13 cellular contexts compared by ENCODE assay signal in the genomic region with DNA sequence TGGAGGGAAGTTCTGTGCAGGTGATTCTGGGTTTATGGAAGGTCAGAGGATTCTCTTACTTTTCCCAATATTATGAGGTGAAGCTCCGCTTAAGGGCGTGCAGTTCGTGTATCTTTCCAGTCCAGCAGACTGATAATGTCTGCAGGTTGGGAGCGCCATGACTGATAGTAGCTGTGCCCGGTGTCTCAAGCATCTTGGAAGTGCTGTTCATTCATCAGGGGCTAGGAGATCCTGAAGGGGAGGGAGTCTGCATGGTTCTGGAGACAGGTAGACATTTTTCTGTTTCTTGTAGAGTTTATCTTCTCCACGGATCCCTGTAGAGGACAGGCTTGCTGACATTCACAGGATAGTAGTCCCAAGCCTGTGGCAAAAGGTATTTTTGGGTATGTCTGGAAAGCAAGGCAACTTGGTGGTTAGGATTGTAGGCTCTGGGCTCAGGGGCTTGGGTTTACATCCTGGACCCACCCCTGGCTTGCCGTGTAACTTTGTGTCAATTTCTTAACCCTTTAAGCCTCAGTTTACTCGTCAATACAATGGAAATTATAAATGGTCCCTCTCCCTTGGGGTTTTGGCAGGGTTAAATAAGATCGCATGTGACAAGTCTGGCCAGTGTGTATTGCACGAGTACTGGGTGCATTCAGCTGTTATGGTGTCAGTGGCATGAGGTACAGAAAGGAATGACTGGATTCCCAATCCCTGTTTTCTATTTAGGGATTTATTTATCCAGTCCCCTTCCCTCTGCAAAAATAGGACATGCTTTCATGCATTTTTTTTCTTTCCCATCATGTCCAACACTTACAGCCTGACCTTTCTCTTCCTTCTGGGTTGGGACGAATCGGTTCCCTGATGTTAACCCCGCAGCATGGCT. TPM values are rescaled to one million over a fixed set of nuclear protein-coding genes. Genes with fewer than 3 reads are reported as not detected.
DNase-seq lines count a peak whose midpoint lies in the region; ATAC-seq and TF ChIP-seq lines count a peak whose summit lies in the region.
"Had no signal": no experiment of that assay in that cellular context is flagged by ENCODE, and none has a peak within 500 bp of the region (broad histone marks: within the 10 kb centered on the region; RNA-seq: fewer than 3 reads in every experiment).

No MANE protein-coding gene starts in this region.

- H3K27me3 Mint-ChIP-seq in nephron progenitor cell (ENCODE audit: low read depth, poor library complexity), result peaks cover 31% of the 10 kb centered on the region

- DNase-seq in EH (ENCODE audit: low read depth) (peak; percentile 10), coronary artery (ENCODE audit: low spot score) (no peak), lung (ENCODE audit: low spot score) (no peak), GM13976 (ENCODE audit: low spot score) (no peak), NCI-H187 (lab: John Stamatoyannopoulos, UW) (no peak), nephron progenitor cell (no peak)
- DNase-seq: activated T-cell treated with anti-CD3 and anti-CD28 coated beads, Interleukin-2, amount 50 U/mL, for 24 hours; stimulated activated naive CD4-positive, alpha-beta T cell; T-helper 1 cell had no signal

- no peaks in the 10 kb centered on the region for H3K27me3 ChIP-seq in lung (ENCODE audit: control insufficient read depth, insufficient read depth)
- H3K27me3 ChIP-seq in stomach smooth muscle (ENCODE audit: control insufficient read depth in 1 of 2, insufficient read depth in 2 of 2, low read length in 2 of 2), result no peaks in the 10 kb centered on the region

- H3K9me3 ChIP-seq in lung (ENCODE audit: control insufficient read depth in 2 of 2, insufficient read depth in 1 of 2, low read length in 1 of 2), result no peaks in the 10 kb centered on the region
- no peaks in the 10 kb centered on the region for H3K9me3 ChIP-seq in stomach smooth muscle (ENCODE audit: control insufficient read depth in 2 of 2, low read length in 2 of 2)
- H3K9me3 ChIP-seq: HAP-1 had no signal

- no peak overlapping the region for H3K27ac Mint-ChIP-seq in nephron progenitor cell
- H3K27ac Mint-ChIP-seq: activated T-cell treated with anti-CD3 and anti-CD28 coated beads, Interleukin-2, amount 50 U/mL, for 24 hours; progenitor cell of endocrine pancreas had no signal

- no peaks in the 10 kb centered on the region for H3K36me3 ChIP-seq in lung (ENCODE audit: control insufficient read depth in 2 of 2, insufficient read depth in 2 of 2, low read length in 2 of 2)
- H3K36me3 ChIP-seq in stomach smooth muscle (ENCODE audit: control insufficient read depth in 2 of 2, insufficient read depth in 2 of 2, low read length in 2 of 2), result peaks cover 0 to 2% of the 10 kb centered on the region in 2 donors
- H3K36me3 ChIP-seq: HAP-1 had no signal

- H3K9me3 Mint-ChIP-seq in nephron progenitor cell, result no peaks in the 10 kb centered on the region
- H3K9me3 Mint-ChIP-seq: activated T-cell treated with anti-CD3 and anti-CD28 coated beads, Interleukin-2, amount 50 U/mL, for 24 hours had no signal

- peaks cover 11% of the 10 kb centered on the region for H3K4me1 Mint-ChIP-seq in nephron progenitor cell

- no peak for ATAC-seq in lung (ENCODE audit: insufficient read depth, low FRiP score)
- ATAC-seq in GM19351 (IDR thresholded peaks at IDR 0.05; ENCODE audit: unreplicated experiment), result no peak

- H3K4me3 ChIP-seq in coronary artery (peak overlapping the region; percentile 45), lung (no peak overlapping the region), stomach smooth muscle (ENCODE audit: low read length in 2 of 2) (peak overlapping the region; percentile 23 to 58)
- H3K4me3 ChIP-seq: HAP-1 had no signal

- no peak overlapping the region for H3K4me3 Mint-ChIP-seq in nephron progenitor cell
- H3K4me3 Mint-ChIP-seq: activated T-cell treated with anti-CD3 and anti-CD28 coated beads, Interleukin-2, amount 50 U/mL, for 24 hours had no signal

- H3K27ac ChIP-seq in coronary artery (peak overlapping the region; percentile 83 to 92), lung (ENCODE audit: low read depth in 1 of 2, low read length in 1 of 2) (peak overlapping the region; percentile 77 to 81), stomach smooth muscle (ENCODE audit: low read length) (peak overlapping the region; percentile 91)

- in situ Hi-C loops in GM13976 (cut with MboI; ENCODE audit: low sequenced_read_pairs, unreplicated experiment), result no loop called here

- whole genome bisulfite sequencing in lung, 2 donors, result 63 to 68% methylated on average over 13 of the region's 13 CpGs

- H3K36me3 Mint-ChIP-seq in nephron progenitor cell (ENCODE audit: low read depth), result no peaks in the 10 kb centered on the region

- no peak for TF ChIP-seq CTCF in coronary artery (IDR thresholded peaks at IDR 0.05)
- no peak for TF ChIP-seq CTCF in lung (IDR thresholded peaks at IDR 0.05; ENCODE audit: control extremely low read depth, extremely low read depth)
- TF ChIP-seq CTCF in GM13976 (IDR thresholded peaks at IDR 0.05; ENCODE audit: borderline replicate concordance, control extremely low read depth, extremely low read depth, insufficient read depth, missing control alignments), result no peak
- TF ChIP-seq CTCF in nephron progenitor cell (IDR thresholded peaks at IDR 0.05), result no peak

- H3K4me1 ChIP-seq in lung (ENCODE audit: control insufficient read depth in 2 of 2, insufficient read depth in 2 of 2, low read length in 2 of 2) (peaks cover 7 to 20% of the 10 kb centered on the region in 2 donors), stomach smooth muscle (ENCODE audit: control insufficient read depth, insufficient read depth, low read length) (peaks cover 68% of the 10 kb centered on the region)
- H3K4me1 ChIP-seq: HAP-1 had no signal

- H3K9ac ChIP-seq in stomach smooth muscle (ENCODE audit: low read length in 2 of 2), result peak overlapping the region; percentile 24 to 51

RNA-seq across cellular contexts. Expression of gene HLF, which starts 8.2 kb away (rescaled TPM):
- 10 to 100 TPM in 1 of 2 donors, 1 to 10 TPM in 1; 9.9 to 21.3 TPM for total RNA-seq in lung
- polyA plus RNA-seq in lung, result 1 to 10 TPM; 3.2 to 5.8 TPM
